ENCODE assay signal across 9 cellular contexts in the genomic region with DNA sequence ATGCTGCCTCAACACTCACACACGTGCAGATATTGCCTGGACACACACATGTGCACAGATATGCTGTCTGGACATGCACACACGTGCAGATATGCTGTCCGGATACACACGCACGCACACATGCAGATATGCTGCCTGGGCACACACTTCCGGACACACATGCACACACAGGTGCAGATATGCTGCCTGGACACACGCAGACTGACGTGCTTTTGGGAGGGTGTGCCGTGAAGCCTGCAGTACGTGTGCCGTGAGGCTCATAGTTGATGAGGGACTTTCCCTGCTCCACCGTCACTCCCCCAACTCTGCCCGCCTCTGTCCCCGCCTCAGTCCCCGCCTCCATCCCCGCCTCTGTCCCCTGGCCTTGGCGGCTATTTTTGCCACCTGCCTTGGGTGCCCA. TPM values are rescaled to one million over a fixed set of nuclear protein-coding genes. Genes with fewer than 3 reads are reported as not detected.
DNase-seq lines count a peak whose midpoint lies in the region; ATAC-seq, FAIRE-seq and TF ChIP-seq lines count a peak whose summit lies in the region.
"Had no signal": no experiment of that assay in that cellular context is flagged by ENCODE, and none has a peak within 500 bp of the region (broad histone marks: within the 10 kb centered on the region; RNA-seq: fewer than 3 reads in every experiment).

No MANE protein-coding gene starts in this region.

- no peaks in the 10 kb centered on the region for H3K9me1 ChIP-seq in K562 (ENCODE audit: control insufficient read depth, insufficient read depth, low read length)

- no peak for TF ChIP-seq RAD21 in K562 (CRISPR knock-in tag; conservative IDR thresholded peaks at IDR 0.05 in 1 of 2, IDR thresholded peaks at IDR 0.05 in 1 of 2)

- H3K27ac ChIP-seq in K562 (ENCODE audit: extremely low read depth, low read depth, low read length) = no peak overlapping the region; the same call in 2 of the 3 replicates
- no peak overlapping the region for H3K27ac ChIP-seq in kidney (ENCODE audit: low read depth in 2 of 2, low read length in 2 of 2)
- H3K27ac ChIP-seq: HL-60 had no signal

- in situ Hi-C loops in K562 (cut with MboI) = no loop called here

- intact Hi-C loops in K562 (cut with micrococcal nuclease) = no loop called here
- intact Hi-C loops in kidney (cut with DNase I) = no loop called here

- ATAC-seq in GM21390 (IDR thresholded peaks at IDR 0.05; ENCODE audit: unreplicated experiment) (peak; percentile 58), K562 (peak; percentile 69)

- CTCF ChIA-PET in K562 (lab: Yijun Ruan, JAX; ENCODE audit: low intra/inter-chr PET ratio) = no interaction called here

- H3K9me3 ChIP-seq in K562 (replicated peaks; ENCODE audit: control insufficient read depth, insufficient read depth, low read depth, low read length) (no peaks in the 10 kb centered on the region; the same call in 1 of the 2 replicates), kidney (ENCODE audit: control insufficient read depth in 1 of 2, low read length in 2 of 2) (no peaks in the 10 kb centered on the region)

- H3K4me3 ChIP-seq in K562 = no peak overlapping the region
- H3K4me3 ChIP-seq in kidney (ENCODE audit: low read length in 2 of 2) = no peak overlapping the region

- H3K27me3 ChIP-seq in K562 (ENCODE audit: control insufficient read depth in 2 of 2, insufficient read depth in 2 of 2, low read length in 2 of 2) = no peaks in the 10 kb centered on the region

- WGBS in K562 (ENCODE audit: insufficient coverage, low coverage, missing lambda C conversion rate) = 50% methylated on average over 17 of the region's 17 CpGs

- no peak for TF ChIP-seq EP300 in K562 (IDR thresholded peaks at IDR 0.05; ENCODE audit: low read length)

- TF ChIP-seq POLR2A in K562 (conservative IDR thresholded peaks at IDR 0.05) = peak; percentile 44; the same call in 1 of the 2 replicates

- no peaks in the 10 kb centered on the region for H4K20me1 ChIP-seq in K562 (replicated peaks; ENCODE audit: control insufficient read depth, insufficient read depth, low read length)

- H3K9ac ChIP-seq in K562 (ENCODE audit: insufficient read depth in 1 of 2, low read depth in 2 of 2, low read length in 2 of 2) (peak overlapping the region in 1 of 2 experiments; percentile 27; a peak in 1 of 4 replicates), kidney (ENCODE audit: low read length in 2 of 2) (no peak overlapping the region)

- POLR2A ChIA-PET in K562 (lab: Yijun Ruan, JAX) = interaction anchor here (1.3 kb wide), 1 partner anchor 11 kb away, joined by 3 read pairs; no protein-coding TSS in a partner anchor

- no TSS peak for BruUV-seq in K562 (replicated peaks; lab: Mats Ljungman, UMichigan)

- peaks cover 3 to 70% of the 10 kb centered on the region in 2 experiments; a peak in 4 of 5 replicates for H3K4me1 ChIP-seq in K562 (replicated peaks in 1 of 2; ENCODE audit: control insufficient read depth in 2 of 2, insufficient read depth in 2 of 2, low read length in 2 of 2)
- H3K4me1 ChIP-seq in kidney (ENCODE audit: control insufficient read depth in 1 of 2, insufficient read depth in 1 of 2, low read depth in 1 of 2, low read length in 2 of 2) = peaks cover 0 to 4% of the 10 kb centered on the region in 2 donors

- H3K36me3 ChIP-seq in K562 (ENCODE audit: control insufficient read depth, insufficient read depth, low read length) (peaks cover 29% of the 10 kb centered on the region; the same call in 2 of the 3 replicates), kidney (ENCODE audit: control insufficient read depth in 1 of 2, insufficient read depth in 2 of 2, low read length in 2 of 2) (peaks cover 9 to 10% of the 10 kb centered on the region in 2 donors)

- FAIRE-seq in K562 (lab: Jason Lieb, UNC) = peak; percentile 62
- no peak for FAIRE-seq in kidney (lab: Jason Lieb, UNC)

- no peak overlapping the region for H2AFZ ChIP-seq in K562 (ENCODE audit: low read depth, low read length)

- no peaks in the 10 kb centered on the region for H3K79me2 ChIP-seq in K562 (ENCODE audit: control insufficient read depth, insufficient read depth, low read length)

- peak; percentile 47 for DNase-seq in Daoy (ENCODE audit: low read depth)
- peak; percentile 93 for DNase-seq in NAMALWA (ENCODE audit: low spot score)
- DNase-seq in K562 (ENCODE audit: extremely low read depth in 1 of 4, low spot score in 3 of 4) = peak in 3 of 4 experiments; percentile 35 to 58 (median 44)
- peak; percentile 51 to 70 for DNase-seq in stimulated activated CD4-positive, alpha-beta T cell treated with anti-CD3 and anti-CD28 coated beads, Interleukin-2, amount 100 ng/mL, for 24 hours
- DNase-seq in kidney = no peak
- no peak for DNase-seq in middle frontal gyrus (ENCODE audit: extremely low spot score, low spot score)
- DNase-seq in NCI-H510A (lab: John Stamatoyannopoulos, UW) = no peak

- H3K4me2 ChIP-seq in K562 (ENCODE audit: insufficient read depth, low read length) = no peak overlapping the region; the same call in 1 of the 2 replicates

- no peak for TF ChIP-seq CTCF in K562 (IDR thresholded peaks at IDR 0.05 in 2 of 3, conservative IDR thresholded peaks at IDR 0.05 in 1 of 3; ENCODE audit: insufficient read depth in 2 of 3, low read depth in 1 of 3, low read length in 3 of 3)
- no peak for TF ChIP-seq CTCF in kidney (IDR thresholded peaks at IDR 0.05; ENCODE audit: borderline replicate concordance, extremely low read depth, insufficient read depth)

RNA-seq across cellular contexts. Expression of gene FGFRL1, which starts 14.7 kb away (rescaled TPM):
- 35.5 and 40.6 TPM in 2 replicates for total RNA-seq in Daoy (2014; rRNA removed; shearing (Covaris generic))
- total RNA-seq in K562 (2011; cell fraction: chromatin; rRNA removed; ENCODE audit: low replicate concordance) = 24.3 and 107 TPM in 2 replicates
- total RNA-seq in K562 (2011; cell fraction: nucleolus; rRNA removed) = 71.6 and 76.2 TPM in 2 replicates
- total RNA-seq in K562 (2011; cell fraction: nucleoplasm; rRNA removed) = 78.9 and 124 TPM in 2 replicates
- total RNA-seq in K562 (2014; rRNA removed) = 21.6 and 30.7 TPM in 2 replicates
- total RNA-seq in K562 (2014; rRNA removed; fragmentation: Illumina TruSeq; extraction: Trizol) = 5.3 and 7.1 TPM in 2 replicates
- 10.4 and 11.4 TPM in 2 replicates for total RNA-seq in K562 (2015; rRNA removed; fragmentation: Illumina TruSeq; extraction: Trizol)
- 45.6 and 49.9 TPM in 2 replicates for total RNA-seq in K562 (2021)
- polyA plus RNA-seq in K562 (2011; rRNA removed) = 14.6 and 18.3 TPM in 2 replicates
- polyA plus RNA-seq in K562 (2011; cell fraction: cytosol; rRNA removed) = 39.0 and 72.2 TPM in 2 replicates
- polyA plus RNA-seq in K562 (2011; cell fraction: nucleus; rRNA removed) = 55.9 and 72.5 TPM in 2 replicates
- polyA plus RNA-seq in K562 (2012) = 28.5 and 35.1 TPM in 2 replicates
- 17.1 and 25.2 TPM in 2 replicates for polyA plus RNA-seq in K562 (2014; fragmentation: Illumina TruSeq; extraction: Trizol)
- polyA plus RNA-seq in K562 (2014; fragmentation: Nextera tagmentation; extraction: Ambion mirVana) = under 1 TPM; 0.34 to 0.53 TPM
- 15.1 and 15.6 TPM in 2 replicates for polyA plus RNA-seq in K562 (2014; rRNA removed)
- 73.8 and 144 TPM in 2 replicates for polyA minus RNA-seq in K562 (2011; rRNA and poly(A)+ RNA removed)
- polyA minus RNA-seq in K562 (2011; cell fraction: cytosol; rRNA and poly(A)+ RNA removed) = 42.8 and 52.2 TPM in 2 replicates
- polyA minus RNA-seq in K562 (2011; cell fraction: nucleus; rRNA and poly(A)+ RNA removed) = 20.8 and 21.0 TPM in 2 replicates
- 25.5 TPM for total RNA-seq in kidney
- 22.0 TPM for polyA plus RNA-seq in kidney (ENCODE audit: insufficient read depth, low read depth, low replicate concordance)

RNA-seq across cellular contexts. Expression of gene SLC26A1, which starts 32.9 kb away (rescaled TPM):
- total RNA-seq in Daoy (2014; rRNA removed; shearing (Covaris generic)) = 0.57 TPM in 1 of 2 replicates, not detected in the other
- total RNA-seq in K562 (2011; cell fraction: chromatin; rRNA removed; ENCODE audit: low replicate concordance) = 5.5 and 11.7 TPM in 2 replicates
- 8.4 and 9.3 TPM in 2 replicates for total RNA-seq in K562 (2011; cell fraction: nucleolus; rRNA removed)
- 4.1 and 4.2 TPM in 2 replicates for total RNA-seq in K562 (2011; cell fraction: nucleoplasm; rRNA removed)
- 1.6 TPM in 2 replicates for total RNA-seq in K562 (2014; rRNA removed)
- total RNA-seq in K562 (2014; rRNA removed; fragmentation: Illumina TruSeq; extraction: Trizol) = 0.40 and 0.96 TPM in 2 replicates
- 1.8 and 2.2 TPM in 2 replicates for total RNA-seq in K562 (2015; rRNA removed; fragmentation: Illumina TruSeq; extraction: Trizol)
- total RNA-seq in K562 (2021) = 3.1 and 4.2 TPM in 2 replicates
- 0.95 and 2.0 TPM in 2 replicates for polyA plus RNA-seq in K562 (2011; rRNA removed)
- polyA plus RNA-seq in K562 (2011; cell fraction: cytosol; rRNA removed) = 1.0 and 2.7 TPM in 2 replicates
- polyA plus RNA-seq in K562 (2011; cell fraction: nucleus; rRNA removed) = 9.1 and 12.1 TPM in 2 replicates
- 4.4 and 8.2 TPM in 2 replicates for polyA plus RNA-seq in K562 (2012)
- 0.56 and 0.69 TPM in 2 replicates for polyA plus RNA-seq in K562 (2014; fragmentation: Illumina TruSeq; extraction: Trizol)
- polyA plus RNA-seq in K562 (2014; fragmentation: Nextera tagmentation; extraction: Ambion mirVana) = under 1 TPM; 0.11 to 0.24 TPM
- polyA plus RNA-seq in K562 (2014; rRNA removed) = 1.4 and 2.1 TPM in 2 replicates
- 0.51 and 0.74 TPM in 2 replicates for polyA minus RNA-seq in K562 (2011; rRNA and poly(A)+ RNA removed)
- polyA minus RNA-seq in K562 (2011; cell fraction: cytosol; rRNA and poly(A)+ RNA removed) = 1.7 TPM in 2 replicates
- polyA minus RNA-seq in K562 (2011; cell fraction: nucleus; rRNA and poly(A)+ RNA removed) = 3.9 and 6.3 TPM in 2 replicates
- 2.9 TPM for total RNA-seq in kidney
- 10.2 TPM for polyA plus RNA-seq in kidney (ENCODE audit: insufficient read depth, low read depth, low replicate concordance)

RNA-seq across cellular contexts. Expression of gene IDUA, which starts 39.3 kb away (rescaled TPM):
- 1.0 and 2.3 TPM in 2 replicates for total RNA-seq in Daoy (2014; rRNA removed; shearing (Covaris generic))
- total RNA-seq in K562 (2011; cell fraction: chromatin; rRNA removed; ENCODE audit: low replicate concordance) = 7.8 and 35.6 TPM in 2 replicates
- 35.8 and 36.4 TPM in 2 replicates for total RNA-seq in K562 (2011; cell fraction: nucleolus; rRNA removed)
- 12.5 and 18.8 TPM in 2 replicates for total RNA-seq in K562 (2011; cell fraction: nucleoplasm; rRNA removed)
- total RNA-seq in K562 (2014; rRNA removed) = 9.9 and 10.1 TPM in 2 replicates
- 0.26 and 0.69 TPM in 2 replicates for total RNA-seq in K562 (2014; rRNA removed; fragmentation: Illumina TruSeq; extraction: Trizol)
- total RNA-seq in K562 (2015; rRNA removed; fragmentation: Illumina TruSeq; extraction: Trizol) = 3.1 and 4.8 TPM in 2 replicates
- total RNA-seq in K562 (2021) = 13.6 and 16.1 TPM in 2 replicates
- polyA plus RNA-seq in K562 (2011; rRNA removed) = 1.2 and 2.2 TPM in 2 replicates
- 0.90 and 2.8 TPM in 2 replicates for polyA plus RNA-seq in K562 (2011; cell fraction: cytosol; rRNA removed)
- 34.5 and 72.8 TPM in 2 replicates for polyA plus RNA-seq in K562 (2011; cell fraction: nucleus; rRNA removed)
- polyA plus RNA-seq in K562 (2012) = 9.8 and 26.2 TPM in 2 replicates
- polyA plus RNA-seq in K562 (2014; fragmentation: Illumina TruSeq; extraction: Trizol) = 0.30 and 1.2 TPM in 2 replicates
- under 1 TPM; 0.04 to 0.13 TPM for polyA plus RNA-seq in K562 (2014; fragmentation: Nextera tagmentation; extraction: Ambion mirVana)
- polyA plus RNA-seq in K562 (2014; rRNA removed) = 11.2 and 14.1 TPM in 2 replicates
- 0.36 and 0.70 TPM in 2 replicates for polyA minus RNA-seq in K562 (2011; rRNA and poly(A)+ RNA removed)
- polyA minus RNA-seq in K562 (2011; cell fraction: cytosol; rRNA and poly(A)+ RNA removed) = 7.3 and 13.7 TPM in 2 replicates
- 10.0 and 12.1 TPM in 2 replicates for polyA minus RNA-seq in K562 (2011; cell fraction: nucleus; rRNA and poly(A)+ RNA removed)
- 58.5 TPM for total RNA-seq in kidney
- 11.9 TPM for polyA plus RNA-seq in kidney (ENCODE audit: insufficient read depth, low read depth, low replicate concordance)

RNA-seq across cellular contexts. Expression of gene DGKQ, which starts 52.7 kb away (rescaled TPM):
- 4.3 and 4.4 TPM in 2 replicates for total RNA-seq in Daoy (2014; rRNA removed; shearing (Covaris generic))
- total RNA-seq in K562 (2011; cell fraction: chromatin; rRNA removed; ENCODE audit: low replicate concordance) = 27.1 and 96.1 TPM in 2 replicates
- 70.2 and 86.6 TPM in 2 replicates for total RNA-seq in K562 (2011; cell fraction: nucleolus; rRNA removed)
- total RNA-seq in K562 (2011; cell fraction: nucleoplasm; rRNA removed) = 28.7 and 35.0 TPM in 2 replicates
- total RNA-seq in K562 (2014; rRNA removed) (17.0 and 19.1 TPM in 2 replicates), K562 (2014; rRNA removed; fragmentation: Illumina TruSeq; extraction: Trizol) (1.2 and 1.7 TPM in 2 replicates), K562 (2015; rRNA removed; fragmentation: Illumina TruSeq; extraction: Trizol) (6.1 and 6.3 TPM in 2 replicates), K562 (2021) (18.4 and 22.0 TPM in 2 replicates), kidney (13.7 TPM)
- polyA plus RNA-seq in K562 (2011; rRNA removed) (5.6 and 6.8 TPM in 2 replicates), K562 (2014; fragmentation: Illumina TruSeq; extraction: Trizol) (2.6 and 7.3 TPM in 2 replicates), K562 (2014; fragmentation: Nextera tagmentation; extraction: Ambion mirVana) (under 1 TPM; 0.17 to 0.27 TPM), K562 (2014; rRNA removed) (15.3 and 15.7 TPM in 2 replicates), kidney (ENCODE audit: insufficient read depth, low read depth, low replicate concordance) (3.5 TPM)
- polyA plus RNA-seq in K562 (2011; cell fraction: cytosol; rRNA removed) = 5.6 and 16.4 TPM in 2 replicates
- 86.6 and 144 TPM in 2 replicates for polyA plus RNA-seq in K562 (2011; cell fraction: nucleus; rRNA removed)
- 13.1 and 23.6 TPM in 2 replicates for polyA plus RNA-seq in K562 (2012)
- polyA minus RNA-seq in K562 (2011; rRNA and poly(A)+ RNA removed) = 1.9 and 2.5 TPM in 2 replicates
- 5.5 and 7.7 TPM in 2 replicates for polyA minus RNA-seq in K562 (2011; cell fraction: cytosol; rRNA and poly(A)+ RNA removed)
- polyA minus RNA-seq in K562 (2011; cell fraction: nucleus; rRNA and poly(A)+ RNA removed) = 17.1 and 17.2 TPM in 2 replicates

Comparison
In these comparisons a context has a peak if more than half of its experiments do, and no peak if none do; other contexts are left out.
1. DNase-seq: peak in Daoy (single experiment), NAMALWA (single experiment), K562 (3 of 4) and stimulated activated CD4-positive, alpha-beta T cell treated with anti-CD3 and anti-CD28 coated beads, Interleukin-2, amount 100 ng/mL, for 24 hours (2 of 2); none in kidney (single experiment), middle frontal gyrus (single experiment) and NCI-H510A (single experiment).